ENCODE assay signal across 35 cellular contexts in the genomic region with DNA sequence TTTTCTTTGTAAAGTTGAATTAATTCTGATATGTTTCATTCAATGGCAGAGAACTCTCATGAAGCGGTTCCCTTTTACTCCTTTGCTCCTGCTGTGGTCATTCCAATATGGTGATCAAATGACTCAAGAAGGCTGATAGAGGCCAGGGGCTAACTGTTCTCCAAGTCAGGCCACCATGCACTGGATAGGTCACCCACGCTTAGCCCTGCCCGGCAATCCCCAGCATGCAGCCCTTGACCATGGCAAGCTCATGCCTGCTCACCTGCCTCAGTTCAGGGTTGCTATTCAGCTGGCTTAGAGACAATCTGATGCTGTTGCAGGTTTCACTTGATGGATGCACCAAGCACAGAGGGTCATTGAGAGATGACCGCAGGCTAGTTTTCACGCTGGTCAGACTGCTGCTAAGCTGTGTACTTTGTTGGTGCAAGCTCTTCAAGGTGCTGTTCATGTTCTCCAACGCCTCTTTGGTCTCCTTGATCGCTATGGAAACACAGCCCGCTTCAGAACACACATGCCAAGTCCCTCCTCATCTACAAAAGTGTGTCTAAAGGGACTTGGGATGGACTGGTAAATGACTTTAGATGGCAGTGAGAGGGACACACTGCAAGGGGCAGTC. TPM values are rescaled to one million over a fixed set of nuclear protein-coding genes. Genes with fewer than 3 reads are reported as not detected.
"Had no signal": no experiment of that assay in that cellular context is flagged by ENCODE, and none has a peak within 500 bp of the region (broad histone marks: within the 10 kb centered on the region; RNA-seq: fewer than 3 reads in every experiment).

No MANE protein-coding gene starts in this region.

- H3K27me3 Mint-ChIP-seq: activated naive CD8-positive, alpha-beta T cell had no signal

- H3K4me1 ChIP-seq: colonic mucosa, esophagus squamous epithelium, gastroesophageal sphincter had no signal

- H3K4me3 Mint-ChIP-seq: activated CD4-positive, alpha-beta memory T cell treated with anti-CD3 and anti-CD28 coated beads, Interleukin-2, amount 10 ng/mL, durations not matched to agents 7 days and 5 days; activated CD4-positive, alpha-beta T cell treated with anti-CD3 and anti-CD28 coated beads, Interleukin-2, amount 10 ng/mL, durations not matched to agents 7 days and 5 days; activated naive CD8-positive, alpha-beta T cell; activated T-cell treated with anti-CD3 and anti-CD28 coated beads, Interleukin-2, amount 50 U/mL, for 24 hours; activated T-helper 17 cell treated with anti-CD3 and anti-CD28 coated beads, Interleukin-2, amount 50 U/mL, for 72 hours; WTC11 had no signal

- H3K27ac ChIP-seq: cardiac muscle cell, colonic mucosa, epithelial cell of prostate, esophagus squamous epithelium, gastroesophageal sphincter, heart right ventricle, VCaP had no signal

- H3K36me3 Mint-ChIP-seq: activated naive CD8-positive, alpha-beta T cell had no signal

- DNase-seq: activated CD4-positive, alpha-beta memory T cell treated with anti-CD3 and anti-CD28 coated beads, Interleukin-2, amount 10 ng/mL, durations not matched to agents 7 days and 5 days; activated CD4-positive, alpha-beta T cell treated with anti-CD3 and anti-CD28 coated beads for 1 hour; activated CD4-positive, alpha-beta T cell treated with anti-CD3 and anti-CD28 coated beads for 4 hours; activated CD4-positive, alpha-beta T cell treated with anti-CD3 and anti-CD28 coated beads, Interleukin-2, amount 10 ng/mL, durations not matched to agents 7 days and 5 days; activated CD4-positive, alpha-beta T cell treated with anti-CD3 and anti-CD28 coated beads, Interleukin-2, amount 50 U/mL, for 4 hours; activated CD8-positive, alpha-beta memory T cell treated with anti-CD3 and anti-CD28 coated beads, Interleukin-2, amount 50 U/mL, for 48 hours; activated effector memory CD4-positive, alpha-beta T cell treated with Interleukin-2 at 50 U/mL for 16 hours; activated gamma-delta T cell treated with Interleukin-2 at 50 U/mL for 16 hours; activated naive CD4-positive, alpha-beta T cell treated with anti-CD3 and anti-CD28 coated beads, Interleukin-2, amount 50 U/mL, for 16 hours; activated naive CD4-positive, alpha-beta T cell treated with Interleukin-2 at 50 U/mL for 16 hours; activated T-cell treated with anti-CD3 and anti-CD28 coated beads for 4 hours; activated T-cell treated with anti-CD3 and anti-CD28 coated beads, Interleukin-2, amount 50 U/mL, for 24 hours; amniotic stem cell; anterior cingulate cortex; central memory CD4-positive, alpha-beta T cell; cerebellar nuclear complex; colonic mucosa; effector CD8-positive, alpha-beta T cell; esophagus squamous epithelium; foreskin melanocyte; heart right ventricle; T-helper 2 cell had no signal

- H3K27me3 ChIP-seq: cardiac muscle cell, colonic mucosa, heart right ventricle had no signal

- ATAC-seq: activated T-helper 17 cell treated with anti-CD3 and anti-CD28 coated beads, Interleukin-2, amount 50 U/mL, for 72 hours; gastroesophageal sphincter; WTC11 had no signal

- H3K4me1 Mint-ChIP-seq: activated CD4-positive, alpha-beta memory T cell treated with anti-CD3 and anti-CD28 coated beads, Interleukin-2, amount 10 ng/mL, durations not matched to agents 7 days and 5 days; activated CD4-positive, alpha-beta T cell treated with anti-CD3 and anti-CD28 coated beads, Interleukin-2, amount 10 ng/mL, durations not matched to agents 7 days and 5 days; activated T-helper 17 cell treated with anti-CD3 and anti-CD28 coated beads, Interleukin-2, amount 50 U/mL, for 72 hours; WTC11 had no signal

- H3K4me3 ChIP-seq: cardiac muscle cell, colonic mucosa, esophagus squamous epithelium, gastroesophageal sphincter, heart right ventricle had no signal

- H3K9me3 ChIP-seq: colonic mucosa, esophagus squamous epithelium, gastroesophageal sphincter, heart right ventricle had no signal

- H3K9me3 Mint-ChIP-seq: activated CD4-positive, alpha-beta memory T cell treated with anti-CD3 and anti-CD28 coated beads, Interleukin-2, amount 10 ng/mL, durations not matched to agents 7 days and 5 days; activated CD4-positive, alpha-beta T cell treated with anti-CD3 and anti-CD28 coated beads, Interleukin-2, amount 10 ng/mL, durations not matched to agents 7 days and 5 days; activated T-cell treated with anti-CD3 and anti-CD28 coated beads, Interleukin-2, amount 50 U/mL, for 24 hours; activated T-helper 17 cell treated with anti-CD3 and anti-CD28 coated beads, Interleukin-2, amount 50 U/mL, for 72 hours; WTC11 had no signal

- H3K36me3 ChIP-seq: cardiac muscle cell, colonic mucosa, esophagus squamous epithelium, gastroesophageal sphincter had no signal

- H3K27ac Mint-ChIP-seq: activated CD4-positive, alpha-beta memory T cell treated with anti-CD3 and anti-CD28 coated beads, Interleukin-2, amount 10 ng/mL, durations not matched to agents 7 days and 5 days; activated CD4-positive, alpha-beta T cell treated with anti-CD3 and anti-CD28 coated beads, Interleukin-2, amount 10 ng/mL, durations not matched to agents 7 days and 5 days; activated naive CD8-positive, alpha-beta T cell; activated T-cell treated with anti-CD3 and anti-CD28 coated beads, Interleukin-2, amount 50 U/mL, for 24 hours; activated T-helper 17 cell treated with anti-CD3 and anti-CD28 coated beads, Interleukin-2, amount 50 U/mL, for 72 hours; WTC11 had no signal

RNA-seq across cellular contexts. Expression of a gene that starts 55.2 kb away (rescaled TPM):
- total RNA-seq: astrocyte, cardiac muscle cell, dermis microvascular lymphatic vessel endothelial cell, endothelial cell of umbilical vein, esophagus squamous epithelium, fibroblast of lung, fibroblast of villous mesenchyme, glomerular endothelial cell had no signal
